ENCODE assay signal across 8 cellular contexts in genomic region chrX:153968754-153969124, GRCh38. TPM values are rescaled to one million over a fixed set of nuclear protein-coding genes. Genes with fewer than 3 reads are reported as not detected.
A peak's percentile ranks its signal among the peaks of the same experiment; 100 is the strongest.
DNase-seq lines count a peak whose midpoint lies in the region; ATAC-seq and TF ChIP-seq lines count a peak whose summit lies in the region.

No MANE protein-coding gene starts in this region.

- H3K36me3 ChIP-seq in SU-DHL-6 (ENCODE audit: low read length) (0 out of 2 replicates have a peak, but pooled peaks cover 4% of the 10 kb centered on the region), ectodermal cell (ENCODE audit: control insufficient read depth, insufficient read depth, low read length) (no peaks in the 10 kb centered on the region), ovary (no peaks in the 10 kb centered on the region)

- H3K4me2 ChIP-seq in SU-DHL-6 (ENCODE audit: low read depth, low read length, poor library complexity, severe bottlenecking), result peak overlapping the region; percentile 96

- TF ChIP-seq CTCF in SU-DHL-6 (IDR thresholded peaks at IDR 0.05; ENCODE audit: insufficient read depth, low read length, poor library complexity, severe bottlenecking), result no peak
- TF ChIP-seq CTCF in ovary (IDR thresholded peaks at IDR 0.05), result no peak

- H3K9me2 ChIP-seq in SU-DHL-6 (replicated peaks; ENCODE audit: insufficient read depth, low read length), result no peaks in the 10 kb centered on the region

- H3K9me3 ChIP-seq in SU-DHL-6 (ENCODE audit: insufficient read depth, low read length), result no peaks in the 10 kb centered on the region
- H3K9me3 ChIP-seq in ectodermal cell (ENCODE audit: control insufficient read depth, low read length), result no peaks in the 10 kb centered on the region
- H3K9me3 ChIP-seq in ovary, result no peaks in the 10 kb centered on the region

- H3K4me3 ChIP-seq in SU-DHL-6 (ENCODE audit: insufficient read depth, low read length, poor library complexity, severe bottlenecking) (peak overlapping the region; percentile 96), ectodermal cell (ENCODE audit: insufficient read depth, low read depth, low read length) (peak overlapping the region; percentile 59), ovary (peak overlapping the region; percentile 83)

- no peak overlapping the region for H2AFZ ChIP-seq in SU-DHL-6 (ENCODE audit: low read depth, low read length, severe bottlenecking)

- no peak for TF ChIP-seq EP300 in ovary (IDR thresholded peaks at IDR 0.05)

- no peak for TF ChIP-seq POLR2A in ovary (IDR thresholded peaks at IDR 0.05)

- H3F3A ChIP-seq in SU-DHL-6 (ENCODE audit: insufficient read depth), result peaks cover 4% of the 10 kb centered on the region; the same call in 1 of the 2 replicates

- 13 to 14% methylated on average over 8 to 12 of the region's 12 CpGs for WGBS in ectodermal cell, 2 experiments
- 45 to 62% (median 53%) methylated on average over 12 of the region's 12 CpGs for WGBS in ovary, 3 donors

- no peaks in the 10 kb centered on the region for H3K27me3 ChIP-seq in SU-DHL-6 (ENCODE audit: low read length)
- H3K27me3 ChIP-seq in ectodermal cell (ENCODE audit: control insufficient read depth, insufficient read depth, low read length, poor library complexity, severe bottlenecking), result no peaks in the 10 kb centered on the region
- no peaks in the 10 kb centered on the region for H3K27me3 ChIP-seq in ovary

- peak; percentile 24 for DNase-seq in activated T-cell treated with anti-CD3 and anti-CD28 coated beads for 24 hours (ENCODE audit: low read depth)
- DNase-seq in activated T-cell treated with anti-CD3 and anti-CD28 coated beads for 4 hours, result no peak
- DNase-seq in ovary, result peak in 1 of 5 donors; percentile 37
- no peak for DNase-seq in globus pallidus (ENCODE audit: low spot score)

- ATAC-seq in HG03196 (IDR thresholded peaks at IDR 0.05; ENCODE audit: unreplicated experiment), result no peak
- no peak for ATAC-seq in HG02938 (IDR thresholded peaks at IDR 0.05; ENCODE audit: unreplicated experiment)

- peaks cover 19% of the 10 kb centered on the region for H4K20me1 ChIP-seq in SU-DHL-6 (ENCODE audit: low read depth, low read length)

- H3K27ac ChIP-seq in SU-DHL-6 (ENCODE audit: low read depth, low read length), result peak overlapping the region; percentile 99
- H3K27ac ChIP-seq in ectodermal cell (ENCODE audit: insufficient read depth, low read depth, low read length, poor library complexity, severe bottlenecking), result peak overlapping the region; percentile 26
- peak overlapping the region in 1 of 2 donors; percentile 67 for H3K27ac ChIP-seq in ovary

- H3K79me2 ChIP-seq in SU-DHL-6 (ENCODE audit: insufficient read depth, low read length), result peaks cover 77% of the 10 kb centered on the region

- H3K9ac ChIP-seq in SU-DHL-6 (ENCODE audit: low read length), result peak overlapping the region; percentile 100

- H3K4me1 ChIP-seq in ectodermal cell (ENCODE audit: control insufficient read depth, insufficient read depth, low read length) (peaks cover 21% of the 10 kb centered on the region), ovary (ENCODE audit: insufficient read depth) (peaks cover 9% of the 10 kb centered on the region)

- intact Hi-C loops in ovary (cut with DNase I), result no loop called here

RNA-seq across cellular contexts. Expression of gene HCFC1, which starts 2.9 kb away (rescaled TPM):
- 85.2 TPM for polyA plus RNA-seq in ectodermal cell (2013, experiment 1 of 4)
- polyA plus RNA-seq in ectodermal cell (2013, experiment 2 of 4), result 86.5 TPM
- polyA plus RNA-seq in ectodermal cell (2013, experiment 3 of 4), result 61.4 TPM
- 68.1 TPM for polyA plus RNA-seq in ectodermal cell (2013, experiment 4 of 4)
- total RNA-seq in ovary, result 10 to 100 TPM; 26.3 to 62.5 (median 53.1) TPM
- 10 to 100 TPM; 13.3 to 19.7 TPM for polyA plus RNA-seq in ovary

RNA-seq across cellular contexts. Expression of gene TMEM187, which starts 3.8 kb away (rescaled TPM):
- 9.8 TPM for polyA plus RNA-seq in ectodermal cell (2013, experiment 1 of 4)
- polyA plus RNA-seq in ectodermal cell (2013, experiment 2 of 4), result 7.9 TPM
- polyA plus RNA-seq in ectodermal cell (2013, experiment 3 of 4), result 6.5 TPM
- 6.7 TPM for polyA plus RNA-seq in ectodermal cell (2013, experiment 4 of 4)
- 10 to 100 TPM in 3 of 7 donors, 1 to 10 TPM in 4; 4.4 to 11.6 (median 9.4) TPM for total RNA-seq in ovary
- polyA plus RNA-seq in ovary, result 1 to 10 TPM; 2.6 to 9.8 TPM

RNA-seq across cellular contexts. Expression of gene RENBP, which starts 24.3 kb away (rescaled TPM):
- 5.0 TPM for polyA plus RNA-seq in ectodermal cell (2013, experiment 1 of 4)
- 7.5 TPM for polyA plus RNA-seq in ectodermal cell (2013, experiment 2 of 4)
- 5.1 TPM for polyA plus RNA-seq in ectodermal cell (2013, experiment 3 of 4)
- polyA plus RNA-seq in ectodermal cell (2013, experiment 4 of 4), result 7.4 TPM
- 1 to 10 TPM in 6 of 7 donors, under 1 TPM in 1; 0.80 to 4.9 (median 2.5) TPM for total RNA-seq in ovary
- polyA plus RNA-seq in ovary, result 1 to 10 TPM; 1.2 to 2.8 TPM

RNA-seq across cellular contexts. Expression of gene NAA10, which starts 33.9 kb away (rescaled TPM):
- 104 TPM for polyA plus RNA-seq in ectodermal cell (2013, experiment 1 of 4)
- polyA plus RNA-seq in ectodermal cell (2013, experiment 2 of 4), result 95.2 TPM
- polyA plus RNA-seq in ectodermal cell (2013, experiment 3 of 4), result 79.9 TPM
- 87.6 TPM for polyA plus RNA-seq in ectodermal cell (2013, experiment 4 of 4)
- total RNA-seq in ovary, result 10 to 100 TPM; 36.7 to 95.5 (median 64.2) TPM
- 10 to 100 TPM; 64.9 to 87.3 TPM for polyA plus RNA-seq in ovary

RNA-seq across cellular contexts. Expression of gene ARHGAP4, which starts 42.7 kb away (rescaled TPM):
- polyA plus RNA-seq in ectodermal cell (2013, experiment 1 of 4), result 9.0 TPM
- 14.4 TPM for polyA plus RNA-seq in ectodermal cell (2013, experiment 2 of 4)
- 10.2 TPM for polyA plus RNA-seq in ectodermal cell (2013, experiment 3 of 4)
- polyA plus RNA-seq in ectodermal cell (2013, experiment 4 of 4), result 9.5 TPM
- 10 to 100 TPM in 5 of 7 donors, 1 to 10 TPM in 2; 7.0 to 22.3 (median 11.4) TPM for total RNA-seq in ovary
- 10 to 100 TPM in 1 of 2 donors, 1 to 10 TPM in 1; 1.2 to 14.7 TPM for polyA plus RNA-seq in ovary
